Comparison of ENCODE assay signal across 1 cellular context in the genomic region with DNA sequence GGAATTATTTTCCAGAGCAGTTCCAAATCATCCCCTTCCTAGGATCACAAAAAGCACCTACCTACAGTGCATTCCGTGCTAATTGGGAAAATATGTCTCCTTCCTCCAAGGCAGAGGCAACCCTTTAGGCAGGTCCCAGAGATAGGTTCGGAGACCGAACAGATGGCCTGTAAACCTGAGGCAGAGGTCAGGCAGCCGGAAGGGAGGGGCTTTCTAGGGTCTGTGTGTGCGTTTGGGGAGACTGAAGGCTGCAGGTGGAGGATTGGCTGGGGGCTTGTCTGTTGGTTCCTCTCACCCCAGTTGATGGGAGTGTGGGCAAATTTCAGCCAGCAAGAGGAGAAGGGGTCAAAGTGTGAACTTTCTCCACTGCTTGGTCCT.
TF ChIP-seq lines count a peak whose summit lies in the region.

No MANE protein-coding gene starts in this region.

TF ChIP-seq in IMR-90, 13 proteins besides CTCF, POLR2A, EP300 and RAD21:
- TF ChIP-seq MAZ (IDR thresholded peaks at IDR 0.05; ENCODE audit: borderline replicate concordance, low read depth, low read length) (no peak), BHLHE40 (IDR thresholded peaks at IDR 0.05; ENCODE audit: low read depth, low read length) (no peak), RFX5 (IDR thresholded peaks at IDR 0.05; ENCODE audit: low read depth, low read length) (no peak), SMC3 (IDR thresholded peaks at IDR 0.05; ENCODE audit: low read depth, low read length) (no peak), USF2 (IDR thresholded peaks at IDR 0.05; ENCODE audit: low read depth, low read length) (no peak), CHD1 (IDR thresholded peaks at IDR 0.05; ENCODE audit: low read depth, low read length) (no peak), CEBPB (IDR thresholded peaks at IDR 0.05; ENCODE audit: low read depth, low read length) (no peak)
- TF ChIP-seq, protein P1, sequence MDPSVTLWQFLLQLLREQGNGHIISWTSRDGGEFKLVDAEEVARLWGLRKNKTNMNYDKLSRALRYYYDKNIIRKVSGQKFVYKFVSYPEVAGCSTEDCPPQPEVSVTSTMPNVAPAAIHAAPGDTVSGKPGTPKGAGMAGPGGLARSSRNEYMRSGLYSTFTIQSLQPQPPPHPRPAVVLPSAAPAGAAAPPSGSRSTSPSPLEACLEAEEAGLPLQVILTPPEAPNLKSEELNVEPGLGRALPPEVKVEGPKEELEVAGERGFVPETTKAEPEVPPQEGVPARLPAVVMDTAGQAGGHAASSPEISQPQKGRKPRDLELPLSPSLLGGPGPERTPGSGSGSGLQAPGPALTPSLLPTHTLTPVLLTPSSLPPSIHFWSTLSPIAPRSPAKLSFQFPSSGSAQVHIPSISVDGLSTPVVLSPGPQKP (IDR thresholded peaks at IDR 0.05; ENCODE audit: borderline replicate concordance, low read depth, low read length) = no peak
